ENCODE assay signal across 36 cellular contexts in genomic region chr2:83957001-83957400, GRCh38.
"Had no signal": no experiment of that assay in that cellular context is flagged by ENCODE, and none has a peak within 500 bp of the region (broad histone marks: within the 10 kb centered on the region; RNA-seq: fewer than 3 reads in every experiment).

No MANE protein-coding gene starts in this region.

- H3K9me3 ChIP-seq: adrenal gland, body of pancreas, breast epithelium had no signal

- H3K36me3 ChIP-seq: adrenal gland, brain microvascular endothelial cell, breast epithelium had no signal

- ATAC-seq: activated CD8-positive, alpha-beta T cell treated with anti-CD3 and anti-CD28 coated beads for 36 hours; activated naive CD4-positive, alpha-beta T cell treated with anti-CD3 and anti-CD28 coated beads, Interleukin-2, amount 50 U/mL, for 72 hours; activated T-cell treated with anti-CD3 and anti-CD28 coated beads, Interleukin-2, amount 50 U/mL, for 4 hours; activated T-cell treated with anti-CD3 and anti-CD28 coated beads, Interleukin-2, amount 50 U/mL, for 72 hours; activated T-helper 17 cell treated with anti-CD3 and anti-CD28 coated beads, Interleukin-2, amount 50 U/mL, for 72 hours; body of pancreas had no signal

- H3K27ac Mint-ChIP-seq: activated B cell treated with CpG ODN at 0.5 μM for 24 hours; activated CD4-positive, alpha-beta memory T cell treated with anti-CD3 and anti-CD28 coated beads for 36 hours; activated CD4-positive, alpha-beta T cell treated with anti-CD3 and anti-CD28 coated beads, Interleukin-2, amount 10 ng/mL, durations not matched to agents 24 days and 14 days; activated CD8-positive, alpha-beta T cell treated with anti-CD3 and anti-CD28 coated beads for 36 hours; activated naive CD4-positive, alpha-beta T cell treated with anti-CD3 and anti-CD28 coated beads for 36 hours; activated naive CD4-positive, alpha-beta T cell treated with anti-CD3 and anti-CD28 coated beads, Interleukin-2, amount 50 U/mL, for 72 hours; activated naive CD8-positive, alpha-beta T cell treated with anti-CD3 and anti-CD28 coated beads for 36 hours; activated T-cell treated with anti-CD3 and anti-CD28 coated beads, Interleukin-2, amount 50 U/mL, for 72 hours; activated T-helper 1 cell treated with anti-CD3 and anti-CD28 coated beads, Interleukin-12 subunit alpha, Interleukin-12 subunit beta, Interleukin-2, Interleukin-4 antibody, amounts not matched to agents 30 ng/mL and 10 ng/mL and 1 ng/mL, durations not matched to agents 14 hours and 24 hours and 36 hours; activated T-helper 17 cell treated with anti-CD3 and anti-CD28 coated beads, Interleukin-2, amount 50 U/mL, for 72 hours; T-helper 1 cell treated with Interleukin-12 subunit alpha and Interleukin-12 subunit beta and Interleukin-4 antibody, amounts not matched to agents 30 μg/mL and 1 μg/mL, for 36 hours; T-helper 2 cell treated with Interferon-gamma antibody and Interleukin-4, amounts not matched to agents 5 μg/mL and 100 μg/mL, for 36 hours had no signal

- H3K36me3 Mint-ChIP-seq: activated CD4-positive, alpha-beta memory T cell treated with anti-CD3 and anti-CD28 coated beads for 36 hours; activated naive CD4-positive, alpha-beta T cell treated with anti-CD3 and anti-CD28 coated beads, Interleukin-2, amount 50 U/mL, for 72 hours; activated naive CD8-positive, alpha-beta T cell treated with anti-CD3 and anti-CD28 coated beads for 36 hours had no signal

- H3K4me3 ChIP-seq: adrenal gland, body of pancreas, breast epithelium had no signal

- H3K27me3 Mint-ChIP-seq: activated B cell treated with CpG ODN at 0.5 μM for 24 hours; activated CD4-positive, alpha-beta memory T cell treated with anti-CD3 and anti-CD28 coated beads for 36 hours; activated CD4-positive, alpha-beta T cell treated with anti-CD3 and anti-CD28 coated beads, Interleukin-2, amount 10 ng/mL, durations not matched to agents 24 days and 14 days; activated CD8-positive, alpha-beta T cell treated with anti-CD3 and anti-CD28 coated beads for 36 hours; activated naive CD8-positive, alpha-beta T cell treated with anti-CD3 and anti-CD28 coated beads for 36 hours had no signal

- H3K4me3 Mint-ChIP-seq: activated B cell treated with CpG ODN at 0.5 μM for 24 hours; activated CD4-positive, alpha-beta memory T cell treated with anti-CD3 and anti-CD28 coated beads for 36 hours; activated CD4-positive, alpha-beta T cell treated with anti-CD3 and anti-CD28 coated beads, Interleukin-2, amount 10 ng/mL, durations not matched to agents 24 days and 14 days; activated CD8-positive, alpha-beta T cell treated with anti-CD3 and anti-CD28 coated beads for 36 hours; activated naive CD4-positive, alpha-beta T cell treated with anti-CD3 and anti-CD28 coated beads for 36 hours; activated naive CD8-positive, alpha-beta T cell treated with anti-CD3 and anti-CD28 coated beads for 36 hours; activated T-cell treated with anti-CD3 and anti-CD28 coated beads, Interleukin-2, amount 50 U/mL, for 4 hours; activated T-cell treated with anti-CD3 and anti-CD28 coated beads, Interleukin-2, amount 50 U/mL, for 72 hours; activated T-helper 1 cell treated with anti-CD3 and anti-CD28 coated beads, Interleukin-12 subunit alpha, Interleukin-12 subunit beta, Interleukin-2, Interleukin-4 antibody, amounts not matched to agents 30 ng/mL and 10 ng/mL and 1 ng/mL, durations not matched to agents 14 hours and 24 hours and 36 hours; activated T-helper 17 cell treated with anti-CD3 and anti-CD28 coated beads, Interleukin-2, amount 50 U/mL, for 72 hours; T-helper 1 cell treated with Interleukin-12 subunit alpha and Interleukin-12 subunit beta and Interleukin-4 antibody, amounts not matched to agents 30 μg/mL and 1 μg/mL, for 36 hours; T-helper 2 cell treated with Interferon-gamma antibody and Interleukin-4, amounts not matched to agents 5 μg/mL and 100 μg/mL, for 36 hours had no signal

- H3K4me1 Mint-ChIP-seq: activated B cell treated with CpG ODN at 0.5 μM for 24 hours; activated CD4-positive, alpha-beta T cell treated with anti-CD3 and anti-CD28 coated beads, Interleukin-2, amount 10 ng/mL, durations not matched to agents 24 days and 14 days; activated naive CD8-positive, alpha-beta T cell treated with anti-CD3 and anti-CD28 coated beads for 36 hours; activated T-helper 17 cell treated with anti-CD3 and anti-CD28 coated beads, Interleukin-2, amount 50 U/mL, for 72 hours had no signal

- H3K9me3 Mint-ChIP-seq: activated B cell treated with CpG ODN at 0.5 μM for 24 hours; activated CD4-positive, alpha-beta memory T cell treated with anti-CD3 and anti-CD28 coated beads for 36 hours; activated CD4-positive, alpha-beta T cell treated with anti-CD3 and anti-CD28 coated beads, Interleukin-2, amount 10 ng/mL, durations not matched to agents 24 days and 14 days; activated CD8-positive, alpha-beta T cell treated with anti-CD3 and anti-CD28 coated beads for 36 hours; activated naive CD4-positive, alpha-beta T cell treated with anti-CD3 and anti-CD28 coated beads for 36 hours; activated naive CD4-positive, alpha-beta T cell treated with anti-CD3 and anti-CD28 coated beads, Interleukin-2, amount 50 U/mL, for 72 hours; activated naive CD8-positive, alpha-beta T cell treated with anti-CD3 and anti-CD28 coated beads for 36 hours; activated T-cell treated with anti-CD3 and anti-CD28 coated beads, Interleukin-2, amount 50 U/mL, for 72 hours; activated T-helper 1 cell treated with anti-CD3 and anti-CD28 coated beads, Interleukin-12 subunit alpha, Interleukin-12 subunit beta, Interleukin-2, Interleukin-4 antibody, amounts not matched to agents 30 ng/mL and 10 ng/mL and 1 ng/mL, durations not matched to agents 14 hours and 24 hours and 36 hours; activated T-helper 17 cell treated with anti-CD3 and anti-CD28 coated beads, Interleukin-2, amount 50 U/mL, for 72 hours; T-helper 1 cell treated with Interleukin-12 subunit alpha and Interleukin-12 subunit beta and Interleukin-4 antibody, amounts not matched to agents 30 μg/mL and 1 μg/mL, for 36 hours; T-helper 2 cell treated with Interferon-gamma antibody and Interleukin-4, amounts not matched to agents 5 μg/mL and 100 μg/mL, for 36 hours had no signal

- DNase-seq: activated B cell treated with CpG ODN at 0.5 μM for 24 hours; activated CD4-positive, alpha-beta memory T cell treated with anti-CD3 and anti-CD28 coated beads for 36 hours; activated CD4-positive, alpha-beta T cell treated with anti-CD3 and anti-CD28 coated beads for 4 hours; activated CD4-positive, alpha-beta T cell treated with anti-CD3 and anti-CD28 coated beads, Interleukin-2, amount 10 ng/mL, durations not matched to agents 24 days and 14 days; activated CD4-positive, alpha-beta T cell treated with anti-CD3 and anti-CD28 coated beads, Interleukin-2, amount 50 U/mL, for 1 hour; activated CD4-positive, alpha-beta T cell treated with anti-CD3 and anti-CD28 coated beads, Interleukin-2, amount 50 U/mL, for 4 hours; activated CD4-positive, CD25-positive, alpha-beta regulatory T cell treated with anti-CD3 and anti-CD28 coated beads, Interleukin-2, amount 50 U/mL, for 72 hours; activated CD8-positive, alpha-beta memory T cell treated with anti-CD3 and anti-CD28 coated beads, Interleukin-2, amount 50 U/mL, for 4 hours; activated CD8-positive, alpha-beta T cell treated with anti-CD3 and anti-CD28 coated beads for 36 hours; activated effector memory CD4-positive, alpha-beta T cell treated with anti-CD3 and anti-CD28 coated beads, Interleukin-2, amount 50 U/mL, for 16 hours; activated gamma-delta T cell treated with Interleukin-2 at 50 U/mL for 16 hours; activated naive CD4-positive, alpha-beta T cell; activated naive CD4-positive, alpha-beta T cell treated with anti-CD3 and anti-CD28 coated beads for 36 hours; activated naive CD4-positive, alpha-beta T cell treated with anti-CD3 and anti-CD28 coated beads, Interleukin-2, amount 50 U/mL, for 16 hours; activated naive CD8-positive, alpha-beta T cell treated with anti-CD3 and anti-CD28 coated beads for 36 hours; activated T-cell treated with anti-CD3 and anti-CD28 coated beads for 4 hours; activated T-cell treated with anti-CD3 and anti-CD28 coated beads, Interleukin-2, amount 50 U/mL, for 1 hour; activated T-cell treated with anti-CD3 and anti-CD28 coated beads, Interleukin-2, amount 50 U/mL, for 4 hours; activated T-cell treated with anti-CD3 and anti-CD28 coated beads, Interleukin-2, amount 50 U/mL, for 72 hours; adrenal gland; amniotic stem cell; aorta; body of pancreas; brain microvascular endothelial cell; central memory CD4-positive, alpha-beta T cell; T-helper 2 cell; T-helper 9 cell had no signal

- FAIRE-seq: astrocyte, TTC549 had no signal

- H3K27me3 ChIP-seq: adrenal gland, body of pancreas, brain microvascular endothelial cell, breast epithelium had no signal

- H3K27ac ChIP-seq: adrenal gland, body of pancreas, brain microvascular endothelial cell, breast epithelium, VCaP had no signal

- H3K4me1 ChIP-seq: adrenal gland, body of pancreas, breast epithelium had no signal
